21 cellular contexts compared by ENCODE assay signal in genomic region chr12:40969796-40970195, GRCh38.
"Had no signal": no experiment of that assay in that cellular context is flagged by ENCODE, and none has a peak within 500 bp of the region (broad histone marks: within the 10 kb centered on the region; RNA-seq: fewer than 3 reads in every experiment).

No MANE protein-coding gene starts in this region.

- H3K4me3 ChIP-seq: right lobe of liver, tibial nerve had no signal

- DNase-seq: activated CD4-positive, alpha-beta memory T cell treated with anti-CD3 and anti-CD28 coated beads, Interleukin-2, amount 10 ng/mL, durations not matched to agents 7 days and 5 days; activated CD4-positive, alpha-beta T cell treated with anti-CD3 and anti-CD28 coated beads for 1 hour; activated CD4-positive, alpha-beta T cell treated with anti-CD3 and anti-CD28 coated beads, Interleukin-2, amount 10 ng/mL, durations not matched to agents 7 days and 5 days; activated gamma-delta T cell treated with Interleukin-2 at 50 U/mL for 16 hours; activated naive CD4-positive, alpha-beta T cell treated with anti-CD3 and anti-CD28 coated beads, Interleukin-2, amount 50 U/mL, for 16 hours; activated T-cell treated with anti-CD3 and anti-CD28 coated beads, Interleukin-2, amount 50 U/mL, for 4 hours; amniotic stem cell; brain microvascular endothelial cell; cortex of kidney; foreskin fibroblast; head of caudate nucleus; hippocampal formation; right lobe of liver; stimulated activated CD4-positive, alpha-beta T cell treated with anti-CD3 and anti-CD28 coated beads, Interleukin-2, amount 100 ng/mL, for 48 hours; stimulated activated naive CD4-positive, alpha-beta T cell treated with Interleukin-2 at 50 U/mL for 16 hours; T-helper 2 cell had no signal

- H3K36me3 ChIP-seq: brain microvascular endothelial cell, neutrophil, right lobe of liver, tibial nerve had no signal

- H3K4me1 Mint-ChIP-seq: activated CD4-positive, alpha-beta memory T cell treated with anti-CD3 and anti-CD28 coated beads, Interleukin-2, amount 10 ng/mL, durations not matched to agents 7 days and 5 days; activated CD4-positive, alpha-beta T cell treated with anti-CD3 and anti-CD28 coated beads, Interleukin-2, amount 10 ng/mL, durations not matched to agents 7 days and 5 days; activated T-helper 17 cell treated with anti-CD3 and anti-CD28 coated beads, Interleukin-2, amount 50 U/mL, for 72 hours had no signal

- ATAC-seq: activated T-cell treated with anti-CD3 and anti-CD28 coated beads, Interleukin-2, amount 50 U/mL, for 4 hours; activated T-helper 17 cell treated with anti-CD3 and anti-CD28 coated beads, Interleukin-2, amount 50 U/mL, for 72 hours; esophagus mucosa had no signal

- H3K27ac Mint-ChIP-seq: activated CD4-positive, alpha-beta memory T cell treated with anti-CD3 and anti-CD28 coated beads, Interleukin-2, amount 10 ng/mL, durations not matched to agents 7 days and 5 days; activated CD4-positive, alpha-beta T cell treated with anti-CD3 and anti-CD28 coated beads, Interleukin-2, amount 10 ng/mL, durations not matched to agents 7 days and 5 days; activated T-helper 17 cell treated with anti-CD3 and anti-CD28 coated beads, Interleukin-2, amount 50 U/mL, for 72 hours; nephron had no signal

- H3K27me3 Mint-ChIP-seq: activated CD4-positive, alpha-beta memory T cell treated with anti-CD3 and anti-CD28 coated beads, Interleukin-2, amount 10 ng/mL, durations not matched to agents 7 days and 5 days; activated CD4-positive, alpha-beta T cell treated with anti-CD3 and anti-CD28 coated beads, Interleukin-2, amount 10 ng/mL, durations not matched to agents 7 days and 5 days; activated T-helper 17 cell treated with anti-CD3 and anti-CD28 coated beads, Interleukin-2, amount 50 U/mL, for 72 hours had no signal

- H3K27ac ChIP-seq: brain microvascular endothelial cell, neutrophil, right lobe of liver, tibial nerve had no signal

- H3K27me3 ChIP-seq: brain microvascular endothelial cell, neutrophil, right lobe of liver, tibial nerve had no signal

- H3K4me3 Mint-ChIP-seq: activated CD4-positive, alpha-beta memory T cell treated with anti-CD3 and anti-CD28 coated beads, Interleukin-2, amount 10 ng/mL, durations not matched to agents 7 days and 5 days; activated CD4-positive, alpha-beta T cell treated with anti-CD3 and anti-CD28 coated beads, Interleukin-2, amount 10 ng/mL, durations not matched to agents 7 days and 5 days; activated T-cell treated with anti-CD3 and anti-CD28 coated beads, Interleukin-2, amount 50 U/mL, for 4 hours; activated T-helper 17 cell treated with anti-CD3 and anti-CD28 coated beads, Interleukin-2, amount 50 U/mL, for 72 hours; nephron had no signal

- H3K9me3 Mint-ChIP-seq: activated CD4-positive, alpha-beta memory T cell treated with anti-CD3 and anti-CD28 coated beads, Interleukin-2, amount 10 ng/mL, durations not matched to agents 7 days and 5 days; activated CD4-positive, alpha-beta T cell treated with anti-CD3 and anti-CD28 coated beads, Interleukin-2, amount 10 ng/mL, durations not matched to agents 7 days and 5 days; activated T-cell treated with anti-CD3 and anti-CD28 coated beads, Interleukin-2, amount 50 U/mL, for 4 hours; activated T-helper 17 cell treated with anti-CD3 and anti-CD28 coated beads, Interleukin-2, amount 50 U/mL, for 72 hours; nephron had no signal

- H3K4me1 ChIP-seq: right lobe of liver, tibial nerve had no signal

- H3K9me3 ChIP-seq: neutrophil, right lobe of liver, tibial nerve had no signal
